ENCODE assay signal across 1 cellular context in the genomic region with DNA sequence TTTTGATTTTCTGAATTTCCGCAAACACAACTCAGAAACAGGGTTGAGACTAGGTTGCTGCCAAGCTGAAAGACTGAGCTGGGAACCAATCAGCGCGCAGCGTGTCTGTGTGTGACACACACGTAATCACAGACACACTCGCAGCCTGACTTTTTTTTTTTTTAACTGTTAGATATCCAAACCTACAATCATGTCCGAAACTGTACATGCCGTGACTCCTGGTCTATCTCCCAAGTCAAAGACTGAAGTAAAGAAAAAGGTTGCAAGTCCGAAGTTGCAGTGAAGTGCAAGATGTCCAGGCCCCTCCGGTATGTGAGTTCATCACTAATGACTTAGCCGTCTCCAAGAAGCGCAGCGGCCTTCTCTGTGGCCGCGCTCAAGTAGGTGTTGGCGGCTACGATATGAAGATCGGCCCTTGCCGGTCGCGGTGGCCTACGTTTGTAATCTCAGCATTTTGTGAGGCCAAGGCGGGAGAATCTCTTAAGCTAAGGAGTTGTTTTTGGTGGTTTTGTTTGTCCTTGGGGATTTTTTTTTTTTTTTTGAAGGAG.
A peak's percentile ranks its signal among the peaks of the same experiment; 100 is the strongest.
TF ChIP-seq lines count a peak whose summit lies in the region.

No MANE protein-coding gene starts in this region.

TF ChIP-seq in HepG2, 621 proteins besides CTCF, POLR2A, EP300 and RAD21 (continued from another document and continues in another):
- TF ChIP-seq, protein P1, sequence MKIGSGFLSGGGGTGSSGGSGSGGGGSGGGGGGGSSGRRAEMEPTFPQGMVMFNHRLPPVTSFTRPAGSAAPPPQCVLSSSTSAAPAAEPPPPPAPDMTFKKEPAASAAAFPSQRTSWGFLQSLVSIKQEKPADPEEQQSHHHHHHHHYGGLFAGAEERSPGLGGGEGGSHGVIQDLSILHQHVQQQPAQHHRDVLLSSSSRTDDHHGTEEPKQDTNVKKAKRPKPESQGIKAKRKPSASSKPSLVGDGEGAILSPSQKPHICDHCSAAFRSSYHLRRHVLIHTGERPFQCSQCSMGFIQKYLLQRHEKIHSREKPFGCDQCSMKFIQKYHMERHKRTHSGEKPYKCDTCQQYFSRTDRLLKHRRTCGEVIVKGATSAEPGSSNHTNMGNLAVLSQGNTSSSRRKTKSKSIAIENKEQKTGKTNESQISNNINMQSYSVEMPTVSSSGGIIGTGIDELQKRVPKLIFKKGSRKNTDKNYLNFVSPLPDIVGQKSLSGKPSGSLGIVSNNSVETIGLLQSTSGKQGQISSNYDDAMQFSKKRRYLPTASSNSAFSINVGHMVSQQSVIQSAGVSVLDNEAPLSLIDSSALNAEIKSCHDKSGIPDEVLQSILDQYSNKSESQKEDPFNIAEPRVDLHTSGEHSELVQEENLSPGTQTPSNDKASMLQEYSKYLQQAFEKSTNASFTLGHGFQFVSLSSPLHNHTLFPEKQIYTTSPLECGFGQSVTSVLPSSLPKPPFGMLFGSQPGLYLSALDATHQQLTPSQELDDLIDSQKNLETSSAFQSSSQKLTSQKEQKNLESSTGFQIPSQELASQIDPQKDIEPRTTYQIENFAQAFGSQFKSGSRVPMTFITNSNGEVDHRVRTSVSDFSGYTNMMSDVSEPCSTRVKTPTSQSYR (CRISPR knock-in tag; IDR thresholded peaks at IDR 0.05; ENCODE audit: borderline replicate concordance) = peak; percentile 15; the same call in 1 of the 2 replicates
- TF ChIP-seq, protein P2, sequence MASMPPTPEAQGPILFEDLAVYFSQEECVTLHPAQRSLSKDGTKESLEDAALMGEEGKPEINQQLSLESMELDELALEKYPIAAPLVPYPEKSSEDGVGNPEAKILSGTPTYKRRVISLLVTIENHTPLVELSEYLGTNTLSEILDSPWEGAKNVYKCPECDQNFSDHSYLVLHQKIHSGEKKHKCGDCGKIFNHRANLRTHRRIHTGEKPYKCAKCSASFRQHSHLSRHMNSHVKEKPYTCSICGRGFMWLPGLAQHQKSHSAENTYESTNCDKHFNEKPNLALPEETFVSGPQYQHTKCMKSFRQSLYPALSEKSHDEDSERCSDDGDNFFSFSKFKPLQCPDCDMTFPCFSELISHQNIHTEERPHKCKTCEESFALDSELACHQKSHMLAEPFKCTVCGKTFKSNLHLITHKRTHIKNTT (CRISPR knock-in tag; IDR thresholded peaks at IDR 0.05) = no peak
- TF ChIP-seq, protein P3, sequence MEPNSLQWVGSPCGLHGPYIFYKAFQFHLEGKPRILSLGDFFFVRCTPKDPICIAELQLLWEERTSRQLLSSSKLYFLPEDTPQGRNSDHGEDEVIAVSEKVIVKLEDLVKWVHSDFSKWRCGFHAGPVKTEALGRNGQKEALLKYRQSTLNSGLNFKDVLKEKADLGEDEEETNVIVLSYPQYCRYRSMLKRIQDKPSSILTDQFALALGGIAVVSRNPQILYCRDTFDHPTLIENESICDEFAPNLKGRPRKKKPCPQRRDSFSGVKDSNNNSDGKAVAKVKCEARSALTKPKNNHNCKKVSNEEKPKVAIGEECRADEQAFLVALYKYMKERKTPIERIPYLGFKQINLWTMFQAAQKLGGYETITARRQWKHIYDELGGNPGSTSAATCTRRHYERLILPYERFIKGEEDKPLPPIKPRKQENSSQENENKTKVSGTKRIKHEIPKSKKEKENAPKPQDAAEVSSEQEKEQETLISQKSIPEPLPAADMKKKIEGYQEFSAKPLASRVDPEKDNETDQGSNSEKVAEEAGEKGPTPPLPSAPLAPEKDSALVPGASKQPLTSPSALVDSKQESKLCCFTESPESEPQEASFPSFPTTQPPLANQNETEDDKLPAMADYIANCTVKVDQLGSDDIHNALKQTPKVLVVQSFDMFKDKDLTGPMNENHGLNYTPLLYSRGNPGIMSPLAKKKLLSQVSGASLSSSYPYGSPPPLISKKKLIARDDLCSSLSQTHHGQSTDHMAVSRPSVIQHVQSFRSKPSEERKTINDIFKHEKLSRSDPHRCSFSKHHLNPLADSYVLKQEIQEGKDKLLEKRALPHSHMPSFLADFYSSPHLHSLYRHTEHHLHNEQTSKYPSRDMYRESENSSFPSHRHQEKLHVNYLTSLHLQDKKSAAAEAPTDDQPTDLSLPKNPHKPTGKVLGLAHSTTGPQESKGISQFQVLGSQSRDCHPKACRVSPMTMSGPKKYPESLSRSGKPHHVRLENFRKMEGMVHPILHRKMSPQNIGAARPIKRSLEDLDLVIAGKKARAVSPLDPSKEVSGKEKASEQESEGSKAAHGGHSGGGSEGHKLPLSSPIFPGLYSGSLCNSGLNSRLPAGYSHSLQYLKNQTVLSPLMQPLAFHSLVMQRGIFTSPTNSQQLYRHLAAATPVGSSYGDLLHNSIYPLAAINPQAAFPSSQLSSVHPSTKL (CRISPR knock-in tag; IDR thresholded peaks at IDR 0.05) = peak; percentile 7; the same call in 1 of the 2 replicates
- TF ChIP-seq ZNF180 (CRISPR knock-in tag; IDR thresholded peaks at IDR 0.05; ENCODE audit: borderline replicate concordance, low read depth) (no peak), ZNF703 (CRISPR knock-in tag; IDR thresholded peaks at IDR 0.05; ENCODE audit: borderline replicate concordance) (no peak), SP2 (CRISPR knock-in tag; IDR thresholded peaks at IDR 0.05) (peak; percentile 85), SMAD1 (CRISPR knock-in tag; IDR thresholded peaks at IDR 0.05; ENCODE audit: borderline replicate concordance, low read depth) (no peak), U2AF1 (optimal IDR thresholded peaks at IDR 0.05; ENCODE audit: low read depth, low read length) (peak; percentile 4), ZNF713 (CRISPR knock-in tag; IDR thresholded peaks at IDR 0.05) (no peak), USF2 (IDR thresholded peaks at IDR 0.05; ENCODE audit: low read depth, low read length) (no peak), USF2 (CRISPR knock-in tag; IDR thresholded peaks at IDR 0.05; ENCODE audit: borderline replicate concordance) (peak; percentile 13; the same call in 1 of the 2 replicates), ZNF800 (CRISPR knock-in tag; IDR thresholded peaks at IDR 0.05) (peak; percentile 54; the same call in 1 of the 2 replicates), FOXO4 (CRISPR knock-in tag; conservative IDR thresholded peaks at IDR 0.05) (no peak), HOXA7 (CRISPR knock-in tag; IDR thresholded peaks at IDR 0.05) (no peak), HIC2 (CRISPR knock-in tag; IDR thresholded peaks at IDR 0.05; ENCODE audit: low read depth) (no peak), TBP (CRISPR knock-in tag; IDR thresholded peaks at IDR 0.05) (no peak), GPN1 (CRISPR knock-in tag; IDR thresholded peaks at IDR 0.05; ENCODE audit: borderline replicate concordance) (no peak), RARA (CRISPR knock-in tag; IDR thresholded peaks at IDR 0.05) (0 out of 2 replicates have a peak, but pooled peaks have one; percentile 6), MYC (CRISPR knock-in tag; IDR thresholded peaks at IDR 0.05; ENCODE audit: borderline replicate concordance) (peak; percentile 18; the same call in 1 of the 2 replicates), ATF7-NPFF (CRISPR knock-in tag; IDR thresholded peaks at IDR 0.05; ENCODE audit: low read depth) (no peak), ZSCAN9 (CRISPR knock-in tag; IDR thresholded peaks at IDR 0.05; ENCODE audit: borderline replicate concordance) (0 out of 2 replicates have a peak, but pooled peaks have one; percentile 13), SKI (IDR thresholded peaks at IDR 0.05; ENCODE audit: partially characterized antibody) (no peak), ZNF263 (CRISPR knock-in tag; IDR thresholded peaks at IDR 0.05) (peak; percentile 35; the same call in 1 of the 2 replicates), PBX2 (CRISPR knock-in tag; IDR thresholded peaks at IDR 0.05) (peak; percentile 80), ZNF326 (CRISPR knock-in tag; IDR thresholded peaks at IDR 0.05; ENCODE audit: borderline replicate concordance) (no peak)
- TF ChIP-seq, protein P4, sequence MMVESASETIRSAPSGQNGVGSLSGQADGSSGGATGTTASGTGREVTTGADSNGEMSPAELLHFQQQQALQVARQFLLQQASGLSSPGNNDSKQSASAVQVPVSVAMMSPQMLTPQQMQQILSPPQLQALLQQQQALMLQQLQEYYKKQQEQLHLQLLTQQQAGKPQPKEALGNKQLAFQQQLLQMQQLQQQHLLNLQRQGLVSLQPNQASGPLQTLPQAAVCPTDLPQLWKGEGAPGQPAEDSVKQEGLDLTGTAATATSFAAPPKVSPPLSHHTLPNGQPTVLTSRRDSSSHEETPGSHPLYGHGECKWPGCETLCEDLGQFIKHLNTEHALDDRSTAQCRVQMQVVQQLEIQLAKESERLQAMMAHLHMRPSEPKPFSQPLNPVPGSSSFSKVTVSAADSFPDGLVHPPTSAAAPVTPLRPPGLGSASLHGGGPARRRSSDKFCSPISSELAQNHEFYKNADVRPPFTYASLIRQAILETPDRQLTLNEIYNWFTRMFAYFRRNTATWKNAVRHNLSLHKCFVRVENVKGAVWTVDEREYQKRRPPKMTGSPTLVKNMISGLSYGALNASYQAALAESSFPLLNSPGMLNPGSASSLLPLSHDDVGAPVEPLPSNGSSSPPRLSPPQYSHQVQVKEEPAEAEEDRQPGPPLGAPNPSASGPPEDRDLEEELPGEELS (CRISPR knock-in tag; IDR thresholded peaks at IDR 0.05) = no peak
- TF ChIP-seq, protein P5, sequence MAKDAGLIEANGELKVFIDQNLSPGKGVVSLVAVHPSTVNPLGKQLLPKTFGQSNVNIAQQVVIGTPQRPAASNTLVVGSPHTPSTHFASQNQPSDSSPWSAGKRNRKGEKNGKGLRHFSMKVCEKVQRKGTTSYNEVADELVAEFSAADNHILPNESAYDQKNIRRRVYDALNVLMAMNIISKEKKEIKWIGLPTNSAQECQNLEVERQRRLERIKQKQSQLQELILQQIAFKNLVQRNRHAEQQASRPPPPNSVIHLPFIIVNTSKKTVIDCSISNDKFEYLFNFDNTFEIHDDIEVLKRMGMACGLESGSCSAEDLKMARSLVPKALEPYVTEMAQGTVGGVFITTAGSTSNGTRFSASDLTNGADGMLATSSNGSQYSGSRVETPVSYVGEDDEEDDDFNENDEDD (CRISPR knock-in tag; IDR thresholded peaks at IDR 0.05; ENCODE audit: borderline replicate concordance) = 0 out of 2 replicates have a peak, but pooled peaks have one; percentile 32
